ENCODE assay signal across 12 cellular contexts in genomic region chr2:26704441-26704977, GRCh38. TPM values are rescaled to one million over a fixed set of nuclear protein-coding genes. Genes with fewer than 3 reads are reported as not detected.
DNase-seq lines count a peak whose midpoint lies in the region; ATAC-seq, FAIRE-seq and TF ChIP-seq lines count a peak whose summit lies in the region.
"Had no signal": no experiment of that assay in that cellular context is flagged by ENCODE, and none has a peak within 500 bp of the region (broad histone marks: within the 10 kb centered on the region; RNA-seq: fewer than 3 reads in every experiment).

No MANE protein-coding gene starts in this region.

- no peaks in the 10 kb centered on the region for H3K9me3 Mint-ChIP-seq in chondrocyte (ENCODE audit: low read depth)
- H3K9me3 Mint-ChIP-seq: stimulated activated naive CD8-positive, alpha-beta T cell treated with anti-CD3 and anti-CD28 coated beads, Interleukin-15, amount 100 ng/mL, for 72 hours had no signal

- TF ChIP-seq CTCF in chondrocyte (IDR thresholded peaks at IDR 0.05) = no peak

- H3K27ac Mint-ChIP-seq in chondrocyte (ENCODE audit: unreplicated experiment) = peak overlapping the region; percentile 58
- H3K27ac Mint-ChIP-seq: stimulated activated naive CD8-positive, alpha-beta T cell treated with anti-CD3 and anti-CD28 coated beads, Interleukin-15, amount 100 ng/mL, for 72 hours had no signal

- H3K36me3 Mint-ChIP-seq in chondrocyte (ENCODE audit: low read depth) = no peaks in the 10 kb centered on the region

- ATAC-seq in HG02759 (IDR thresholded peaks at IDR 0.05; ENCODE audit: unreplicated experiment) = no peak
- ATAC-seq in HG03354 (IDR thresholded peaks at IDR 0.05; ENCODE audit: poor library complexity, severe bottlenecking, unreplicated experiment) = no peak
- ATAC-seq in GM18520 (IDR thresholded peaks at IDR 0.05; ENCODE audit: unreplicated experiment) = no peak
- ATAC-seq: stimulated activated naive CD8-positive, alpha-beta T cell treated with anti-CD3 and anti-CD28 coated beads, Interleukin-15, amount 100 ng/mL, for 72 hours had no signal

- DNase-seq in A172 (ENCODE audit: low spot score) = peak; percentile 61
- DNase-seq in HTR-8/SVneo (ENCODE audit: insufficient read length, low spot score) = peak; percentile 54
- no peak for DNase-seq in chondrocyte (ENCODE audit: low spot score)
- peak; percentile 21 for DNase-seq in kidney glomerular epithelial cell (lab: John Stamatoyannopoulos, UW)
- no peak for DNase-seq in COR-L47 (lab: John Stamatoyannopoulos, UW)
- DNase-seq: NCI-H1436; stimulated activated CD4-positive, alpha-beta T cell treated with anti-CD3 and anti-CD28 coated beads, Interleukin-4, amount 100 ng/mL, for 1 hour; stimulated activated naive CD8-positive, alpha-beta T cell treated with anti-CD3 and anti-CD28 coated beads, Interleukin-15, amount 100 ng/mL, for 72 hours had no signal

- FAIRE-seq in HTR-8/SVneo (lab: Jason Lieb, UNC) = no peak

- peaks cover 9% of the 10 kb centered on the region for H3K27me3 Mint-ChIP-seq in chondrocyte (ENCODE audit: low read depth)

- H3K4me1 Mint-ChIP-seq in chondrocyte (ENCODE audit: low read depth) = peaks cover 47% of the 10 kb centered on the region
- H3K4me1 Mint-ChIP-seq: stimulated activated naive CD8-positive, alpha-beta T cell treated with anti-CD3 and anti-CD28 coated beads, Interleukin-15, amount 100 ng/mL, for 72 hours had no signal

- H3K4me3 Mint-ChIP-seq in chondrocyte (ENCODE audit: unreplicated experiment) = no peak overlapping the region
- H3K4me3 Mint-ChIP-seq: stimulated activated naive CD8-positive, alpha-beta T cell treated with anti-CD3 and anti-CD28 coated beads, Interleukin-15, amount 100 ng/mL, for 72 hours had no signal

RNA-seq across cellular contexts. Expression of gene KCNK3, which starts 12.0 kb away (rescaled TPM):
- total RNA-seq in A172 (2014; rRNA removed; shearing (Covaris generic)) = 0.05 and 0.60 TPM in 2 replicates
- total RNA-seq in chondrocyte = 0.77 to 2.9 TPM (median 2.8 TPM) in 3 replicates
- total RNA-seq: G401 had no signal

RNA-seq across cellular contexts. Expression of gene SLC35F6, which starts 59.6 kb away (rescaled TPM):
- 35.9 and 38.9 TPM in 2 replicates for total RNA-seq in A172 (2014; rRNA removed; shearing (Covaris generic))
- 35.5 to 48.4 TPM (median 46.1 TPM) in 3 replicates for total RNA-seq in chondrocyte

Comparison
In these comparisons a context has a peak if more than half of its experiments do, and no peak if none do; other contexts are left out.
1. DNase-seq: peak in A172 (single experiment), HTR-8/SVneo (single experiment) and kidney glomerular epithelial cell (single experiment); none in chondrocyte (single experiment) and COR-L47 (single experiment).